Comparison of ENCODE assay signal across 19 cellular contexts in genomic region chr1:217472915-217473314, GRCh38.
"Had no signal": no experiment of that assay in that cellular context is flagged by ENCODE, and none has a peak within 500 bp of the region (broad histone marks: within the 10 kb centered on the region; RNA-seq: fewer than 3 reads in every experiment).

No MANE protein-coding gene starts in this region.

- H3K27ac ChIP-seq: adrenal gland, ascending aorta, brain microvascular endothelial cell, left ventricle myocardium inferior, upper lobe of left lung had no signal

- H3K9me3 ChIP-seq: adrenal gland, ascending aorta, left ventricle myocardium inferior, upper lobe of left lung had no signal

- H3K27me3 ChIP-seq: adrenal gland, ascending aorta, brain microvascular endothelial cell, upper lobe of left lung had no signal

- DNase-seq: activated CD4-positive, alpha-beta T cell treated with anti-CD3 and anti-CD28 coated beads for 1 hour; activated CD4-positive, alpha-beta T cell treated with anti-CD3 and anti-CD28 coated beads, Interleukin-2, amount 50 U/mL, for 4 hours; activated CD8-positive, alpha-beta memory T cell treated with anti-CD3 and anti-CD28 coated beads for 24 hours; activated CD8-positive, alpha-beta memory T cell treated with anti-CD3 and anti-CD28 coated beads, Interleukin-2, amount 50 U/mL, for 4 hours; activated naive CD4-positive, alpha-beta T cell; activated T-cell treated with anti-CD3 and anti-CD28 coated beads, Interleukin-2, amount 50 U/mL, for 24 hours; adrenal gland; brain microvascular endothelial cell; effector memory CD4-positive, alpha-beta T cell; kidney glomerular epithelial cell; left ventricle myocardium inferior; midbrain; natural killer cell; stimulated activated CD4-positive, alpha-beta T cell treated with anti-CD3 and anti-CD28 coated beads, Interleukin-12 subunit alpha, Interleukin-12 subunit beta, amount 100 ng/mL, for 4 hours; stimulated activated CD4-positive, alpha-beta T cell treated with anti-CD3 and anti-CD28 coated beads, Interleukin-4, amount 100 ng/mL, for 4 hours; stimulated activated naive CD8-positive, alpha-beta T cell treated with anti-CD3 and anti-CD28 coated beads, Interleukin-15, Interleukin-2, amounts not matched to agents 100 U/mL and 50 U/mL, for 24 hours; T-cell had no signal

- H3K36me3 ChIP-seq: adrenal gland, upper lobe of left lung had no signal

- H3K4me1 ChIP-seq: adrenal gland, ascending aorta, left ventricle myocardium inferior, upper lobe of left lung had no signal

- H3K4me3 ChIP-seq: adrenal gland, ascending aorta, left ventricle myocardium inferior, upper lobe of left lung had no signal

- ATAC-seq: natural killer cell; stimulated activated naive CD8-positive, alpha-beta T cell treated with anti-CD3 and anti-CD28 coated beads, Interleukin-15, Interleukin-2, amounts not matched to agents 100 U/mL and 50 U/mL, for 24 hours; T-cell had no signal
